In the genomic region with DNA sequence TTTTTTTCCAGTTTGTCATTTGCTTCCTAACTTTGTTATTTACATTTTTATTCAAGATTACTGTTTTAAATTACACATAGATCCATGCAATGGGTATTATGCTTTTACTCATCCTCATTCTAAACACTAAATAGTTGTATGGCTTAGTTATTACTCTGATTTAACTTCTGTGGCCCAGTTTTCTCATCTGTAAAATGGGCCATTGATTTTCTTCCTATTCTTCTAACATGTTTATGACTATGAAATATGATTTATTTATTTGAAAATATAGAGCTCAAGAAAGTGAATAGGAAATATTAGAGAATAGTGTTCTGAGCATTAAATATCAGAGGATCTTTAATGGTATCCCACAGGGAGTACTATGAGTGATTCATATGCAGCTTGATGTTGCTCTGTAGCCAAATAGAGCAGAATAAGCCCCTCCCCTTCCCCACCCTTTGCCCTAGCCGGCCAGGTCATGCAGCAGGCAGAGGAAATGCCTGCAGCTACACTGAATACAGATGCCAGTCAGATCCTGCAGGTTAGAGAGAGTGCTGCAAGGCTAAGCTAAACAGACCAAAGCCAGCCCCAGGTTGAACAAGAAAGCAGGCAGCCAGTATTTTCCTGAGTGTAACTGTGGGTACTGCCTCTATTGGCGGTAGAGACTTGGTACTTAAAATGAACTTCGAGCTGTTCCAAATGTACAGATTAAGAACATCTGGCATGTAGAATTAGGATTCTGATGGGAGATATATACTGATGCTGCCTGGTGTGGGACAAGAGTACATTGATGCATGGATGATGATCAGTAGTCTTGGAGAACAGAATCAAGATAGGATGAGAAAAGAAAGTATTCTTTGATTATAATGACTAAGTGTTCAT, we compare ENCODE assay signal across 8 cellular contexts. TPM values are rescaled to one million over a fixed set of nuclear protein-coding genes. Genes with fewer than 3 reads are reported as not detected.
A peak's percentile ranks its signal among the peaks of the same experiment; 100 is the strongest.
DNase-seq lines count a peak whose midpoint lies in the region; ATAC-seq and TF ChIP-seq lines count a peak whose summit lies in the region.

No MANE protein-coding gene starts in this region.

- no peak overlapping the region for H3K27ac Mint-ChIP-seq in activated CD4-positive, alpha-beta T cell treated with anti-CD3 and anti-CD28 coated beads, Interleukin-2, amount 10 ng/mL, durations not matched to agents 7 days and 5 days
- peak overlapping the region; percentile 52 for H3K27ac Mint-ChIP-seq in stimulated activated naive B cell treated with anti-CD40 and anti-IgM and Interleukin-4, amounts not matched to agents 10 μg/mL and 1 μg/mL and 100 μg/mL, for 72 hours

- CTCF ChIA-PET in activated CD4-positive, alpha-beta T cell treated with anti-CD3 and anti-CD28 coated beads, Interleukin-2, amount 10 ng/mL, durations not matched to agents 7 days and 5 days (lab: Charles Lee): interaction anchor here (0.5 to 1.4 kb wide), 4 partner anchors 10 to 833 kb away, joined by 3 to 6 read pairs (median 4); no protein-coding TSS in a partner anchor

- no peaks in the 10 kb centered on the region for H3K27me3 Mint-ChIP-seq in activated CD4-positive, alpha-beta T cell treated with anti-CD3 and anti-CD28 coated beads, Interleukin-2, amount 10 ng/mL, durations not matched to agents 7 days and 5 days
- H3K27me3 Mint-ChIP-seq in stimulated activated naive B cell treated with anti-CD40 and anti-IgM and Interleukin-4, amounts not matched to agents 10 μg/mL and 1 μg/mL and 100 μg/mL, for 72 hours: no peaks in the 10 kb centered on the region

- H3K36me3 ChIP-seq in cardiac muscle cell (no peaks in the 10 kb centered on the region), tibial nerve (no peaks in the 10 kb centered on the region)

- H3K27ac ChIP-seq in cardiac muscle cell (no peak overlapping the region), tibial nerve (no peak overlapping the region)

- no peak for TF ChIP-seq EP300 in tibial nerve (IDR thresholded peaks at IDR 0.05)

- TF ChIP-seq POLR2A in tibial nerve (IDR thresholded peaks at IDR 0.05): no peak

- no peaks in the 10 kb centered on the region for H3K36me3 Mint-ChIP-seq in activated CD4-positive, alpha-beta T cell treated with anti-CD3 and anti-CD28 coated beads, Interleukin-2, amount 10 ng/mL, durations not matched to agents 7 days and 5 days (ENCODE audit: low read depth)
- peaks cover 0 to 3% of the 10 kb centered on the region in 2 donors for H3K36me3 Mint-ChIP-seq in stimulated activated naive B cell treated with anti-CD40 and anti-IgM and Interleukin-4, amounts not matched to agents 10 μg/mL and 1 μg/mL and 100 μg/mL, for 72 hours

- 22 to 28% methylated on average over 3 of the region's 3 CpGs for WGBS in tibial nerve, 2 donors

- no peaks in the 10 kb centered on the region for H3K9me3 Mint-ChIP-seq in activated CD4-positive, alpha-beta T cell treated with anti-CD3 and anti-CD28 coated beads, Interleukin-2, amount 10 ng/mL, durations not matched to agents 7 days and 5 days
- H3K9me3 Mint-ChIP-seq in stimulated activated naive B cell treated with anti-CD40 and anti-IgM and Interleukin-4, amounts not matched to agents 10 μg/mL and 1 μg/mL and 100 μg/mL, for 72 hours: peaks cover 6 to 8% of the 10 kb centered on the region in 2 donors

- H3K4me3 Mint-ChIP-seq in activated CD4-positive, alpha-beta T cell treated with anti-CD3 and anti-CD28 coated beads, Interleukin-2, amount 10 ng/mL, durations not matched to agents 7 days and 5 days: no peak overlapping the region
- peak overlapping the region; percentile 39 to 58 for H3K4me3 Mint-ChIP-seq in stimulated activated naive B cell treated with anti-CD40 and anti-IgM and Interleukin-4, amounts not matched to agents 10 μg/mL and 1 μg/mL and 100 μg/mL, for 72 hours

- H3K27me3 ChIP-seq in cardiac muscle cell: no peaks in the 10 kb centered on the region
- H3K27me3 ChIP-seq in tibial nerve: no peaks in the 10 kb centered on the region

- peaks cover 10% of the 10 kb centered on the region for H3K4me1 Mint-ChIP-seq in activated CD4-positive, alpha-beta T cell treated with anti-CD3 and anti-CD28 coated beads, Interleukin-2, amount 10 ng/mL, durations not matched to agents 7 days and 5 days
- H3K4me1 Mint-ChIP-seq in stimulated activated naive B cell treated with anti-CD40 and anti-IgM and Interleukin-4, amounts not matched to agents 10 μg/mL and 1 μg/mL and 100 μg/mL, for 72 hours: peaks cover 32 to 64% of the 10 kb centered on the region in 2 donors

- TF ChIP-seq CTCF in cardiac muscle cell (IDR thresholded peaks at IDR 0.05; ENCODE audit: low read depth, low read length) (no peak), tibial nerve (IDR thresholded peaks at IDR 0.05) (no peak)

- H3K4me1 ChIP-seq in cardiac muscle cell (ENCODE audit: low read depth): no peaks in the 10 kb centered on the region
- peaks cover 0 to 13% (median 4%) of the 10 kb centered on the region in 4 donors for H3K4me1 ChIP-seq in tibial nerve

- H3K4me3 ChIP-seq in cardiac muscle cell: no peak overlapping the region
- H3K4me3 ChIP-seq in tibial nerve: no peak overlapping the region

- DNase-seq in ELR (ENCODE audit: low read depth) (peak; percentile 90), Kasumi-1 (lab: John Stamatoyannopoulos, UW) (peak; percentile 32 to 35), cardiac muscle cell (ENCODE audit: low read depth in 1 of 2, low spot score in 1 of 2) (peak; percentile 43 to 73), tibial nerve (ENCODE audit: low spot score in 2 of 2) (no peak), retina (no peak)
- peak; percentile 28 for DNase-seq in activated CD4-positive, alpha-beta T cell treated with anti-CD3 and anti-CD28 coated beads, Interleukin-2, amount 10 ng/mL, durations not matched to agents 7 days and 5 days
- peak; percentile 59 for DNase-seq in stimulated activated naive B cell treated with anti-CD40 and anti-IgM and Interleukin-4, amounts not matched to agents 10 μg/mL and 1 μg/mL and 100 μg/mL, for 72 hours

- POLR2A ChIA-PET in activated CD4-positive, alpha-beta T cell treated with anti-CD3 and anti-CD28 coated beads, Interleukin-2, amount 10 ng/mL, durations not matched to agents 7 days and 5 days (lab: Charles Lee): interaction anchor here (0.5 kb wide), 1 partner anchor 446 kb away, joined by 3 read pairs; no protein-coding TSS in a partner anchor

- H3K9me3 ChIP-seq in cardiac muscle cell (ENCODE audit: low read depth): no peaks in the 10 kb centered on the region
- no peaks in the 10 kb centered on the region for H3K9me3 ChIP-seq in tibial nerve

- peak; percentile 45 for ATAC-seq in GM21576 (IDR thresholded peaks at IDR 0.05; ENCODE audit: unreplicated experiment)
- peak; percentile 80 to 89 for ATAC-seq in stimulated activated naive B cell treated with anti-CD40 and anti-IgM and Interleukin-4, amounts not matched to agents 10 μg/mL and 1 μg/mL and 100 μg/mL, for 72 hours (replicated peaks)

RNA-seq across cellular contexts. Expression of a gene that starts 11.7 kb away (rescaled TPM):
- 10 to 100 TPM; 12.9 to 13.1 TPM for total RNA-seq in activated CD4-positive, alpha-beta T cell treated with anti-CD3 and anti-CD28 coated beads, Interleukin-2, amount 10 ng/mL, durations not matched to agents 7 days and 5 days
- total RNA-seq in cardiac muscle cell: 12.6 and 42.9 TPM in 2 replicates
- 37.7 and 46.8 TPM in 2 replicates for polyA plus RNA-seq in cardiac muscle cell
- 10 to 100 TPM; 15.6 to 25.1 (median 21.5) TPM for total RNA-seq in tibial nerve

Comparison
In these comparisons a context has a peak if more than half of its experiments do, and no peak if none do; other contexts are left out.
1. DNase-seq: peak in ELR (single experiment), Kasumi-1 (2 of 2), activated CD4-positive, alpha-beta T cell treated with anti-CD3 and anti-CD28 coated beads, Interleukin-2, amount 10 ng/mL, durations not matched to agents 7 days and 5 days (single experiment), cardiac muscle cell (2 of 2) and stimulated activated naive B cell treated with anti-CD40 and anti-IgM and Interleukin-4, amounts not matched to agents 10 μg/mL and 1 μg/mL and 100 μg/mL, for 72 hours (single experiment); none in tibial nerve (0 of 2) and retina (single experiment).